In genomic region chr17:79931517-79932309, GRCh38 we compare ENCODE assay signal across 13 cellular contexts.
A peak's percentile ranks its signal among the peaks of the same experiment; 100 is the strongest.
DNase-seq lines count a peak whose midpoint lies in the region; ATAC-seq and TF ChIP-seq lines count a peak whose summit lies in the region.
"Had no signal": no experiment of that assay in that cellular context is flagged by ENCODE, and none has a peak within 500 bp of the region (broad histone marks: within the 10 kb centered on the region; RNA-seq: fewer than 3 reads in every experiment).

No MANE protein-coding gene starts in this region.

- peaks cover 35% of the 10 kb centered on the region for H3K36me3 Mint-ChIP-seq in MCF 10A (ENCODE audit: insufficient read depth, unreplicated experiment)
- no peaks in the 10 kb centered on the region for H3K36me3 Mint-ChIP-seq in WTC11
- H3K36me3 Mint-ChIP-seq in immature natural killer cell = no peaks in the 10 kb centered on the region

- TF ChIP-seq POLR2A in breast epithelium (IDR thresholded peaks at IDR 0.05) = no peak

- POLR2A ChIA-PET in MCF 10A (lab: Yijun Ruan, JAX) (interaction anchor here (0.7 to 1.2 kb wide), 5 partner anchors 11 to 59 kb away, joined by 3 to 5 read pairs (median 3); no protein-coding TSS in a partner anchor), WTC11 (lab: Charles Lee) (interaction anchor here (0.9 to 1.4 kb wide), 4 partner anchors 19 to 62 kb away, joined by 3 to 5 read pairs (median 4); no protein-coding TSS in a partner anchor)

- no peak overlapping the region for H3K4me3 Mint-ChIP-seq in MCF 10A (ENCODE audit: unreplicated experiment)
- peak overlapping the region; percentile 71; the same call in 1 of the 2 replicates for H3K4me3 Mint-ChIP-seq in WTC11
- H3K4me3 Mint-ChIP-seq in immature natural killer cell = no peak overlapping the region

- CTCF ChIA-PET in MCF 10A (lab: Yijun Ruan, JAX) = interaction anchor here (0.6 kb wide), 1 partner anchor 61 kb away, joined by 4 read pairs; no protein-coding TSS in a partner anchor
- CTCF ChIA-PET in WTC11 (lab: Charles Lee) = interaction anchor here (0.7 to 1.6 kb wide), 16 partner anchors 16 to 190 kb away, joined by 3 to 11 read pairs (median 4); partner anchors contain the start of gene CBX8

- intact Hi-C loops in MCF 10A (cut with micrococcal nuclease) (loop anchor here (5.0 kb wide), 1 partner anchor 61 kb away; no protein-coding TSS in a partner anchor), breast epithelium (cut with DNase I; ENCODE audit: low total_unique reads) (no loop called here), left colon (cut with DNase I, micrococcal nuclease) (no loop called here)

- no peaks in the 10 kb centered on the region for H3K27me3 Mint-ChIP-seq in MCF 10A (ENCODE audit: insufficient read depth, unreplicated experiment)
- peaks cover 8% of the 10 kb centered on the region for H3K27me3 Mint-ChIP-seq in WTC11 (ENCODE audit: low read depth)
- peaks cover 7 to 18% (median 8%) of the 10 kb centered on the region in 3 donors for H3K27me3 Mint-ChIP-seq in immature natural killer cell (ENCODE audit: low read depth in 3 of 3)

- H3K9me3 ChIP-seq in breast epithelium = no peaks in the 10 kb centered on the region
- H3K9me3 ChIP-seq: prostate gland, tibial artery had no signal

- DNase-seq in MCF 10A (ENCODE audit: unreplicated experiment) (peak; percentile 59), breast epithelium (ENCODE audit: low spot score in 2 of 2) (no peak), WTC11 (ENCODE audit: low spot score) (no peak), left colon (peak in 1 of 2 donors; percentile 75), coronary artery (ENCODE audit: low spot score) (no peak), cortex of kidney (lab: John Stamatoyannopoulos, UW) (no peak), immature natural killer cell (no peak)
- DNase-seq: activated CD4-positive, alpha-beta T cell treated with anti-CD3 and anti-CD28 coated beads, Interleukin-2, amount 50 U/mL, for 48 hours; NCI-H2227 treated with DMSO at 0.1 percent for 48 hours; tibial artery had no signal

- no peak for ATAC-seq in WTC11
- ATAC-seq in left colon = peak; percentile 56
- ATAC-seq in GM18519 (IDR thresholded peaks at IDR 0.05; ENCODE audit: low FRiP score, unreplicated experiment) = no peak

- peaks cover 0 to 6% of the 10 kb centered on the region in 2 donors for H3K4me1 ChIP-seq in breast epithelium
- H3K4me1 ChIP-seq: prostate gland had no signal

- no peaks in the 10 kb centered on the region for H3K9me3 Mint-ChIP-seq in MCF 10A (ENCODE audit: unreplicated experiment)
- H3K9me3 Mint-ChIP-seq in WTC11 = no peaks in the 10 kb centered on the region
- H3K9me3 Mint-ChIP-seq in immature natural killer cell = no peaks in the 10 kb centered on the region

- H3K36me3 ChIP-seq in breast epithelium = no peaks in the 10 kb centered on the region
- H3K36me3 ChIP-seq: prostate gland, tibial artery had no signal

- H3K27ac ChIP-seq in breast epithelium (no peak overlapping the region), coronary artery (no peak overlapping the region)
- H3K27ac ChIP-seq: epithelial cell of prostate, prostate gland, tibial artery had no signal

- H3K27ac Mint-ChIP-seq in MCF 10A (ENCODE audit: low read depth, unreplicated experiment) (peak overlapping the region; percentile 64), WTC11 (peak overlapping the region; percentile 23; the same call in 1 of the 2 replicates), immature natural killer cell (no peak overlapping the region)

- H3K4me1 Mint-ChIP-seq in MCF 10A (ENCODE audit: insufficient read depth, unreplicated experiment) (peaks cover 18% of the 10 kb centered on the region), WTC11 (peaks cover 61% of the 10 kb centered on the region), immature natural killer cell (peaks cover 20 to 23% of the 10 kb centered on the region in 2 donors)

- H3K4me3 ChIP-seq in breast epithelium = no peak overlapping the region
- H3K4me3 ChIP-seq in coronary artery = no peak overlapping the region
- H3K4me3 ChIP-seq: prostate gland, tibial artery had no signal

- BruUV-seq in MCF 10A (replicated peaks; lab: Mats Ljungman, UMichigan) = no TSS peak

- peaks cover 0 to 46% of the 10 kb centered on the region in 2 donors for H3K27me3 ChIP-seq in breast epithelium

- TF ChIP-seq CTCF in MCF 10A (IDR thresholded peaks at IDR 0.05; ENCODE audit: unreplicated experiment) (no peak), breast epithelium (IDR thresholded peaks at IDR 0.05) (no peak), WTC11 (IDR thresholded peaks at IDR 0.05) (no peak), coronary artery (IDR thresholded peaks at IDR 0.05) (no peak)

TF ChIP-seq in WTC11, 78 proteins besides CTCF, POLR2A, EP300 and RAD21:
- TF ChIP-seq GABPB1 (CRISPR knock-in tag; IDR thresholded peaks at IDR 0.05) (peak; percentile 31; the same call in 1 of the 2 replicates), FOXP4 (CRISPR knock-in tag; IDR thresholded peaks at IDR 0.05) (no peak), ZNF423 (CRISPR knock-in tag; IDR thresholded peaks at IDR 0.05) (no peak), FOXJ3 (CRISPR knock-in tag; IDR thresholded peaks at IDR 0.05; ENCODE audit: borderline replicate concordance) (no peak)

Comparison
In these comparisons a context has a peak if more than half of its experiments do, and no peak if none do; other contexts are left out.
1. H3K27ac Mint-ChIP-seq: peak in MCF 10A (single experiment) and WTC11 (single experiment); none in immature natural killer cell (0 of 6).